Comparison of ENCODE assay signal across 19 cellular contexts in genomic region chr6:1497593-1498105, GRCh38.
A peak's percentile ranks its signal among the peaks of the same experiment; 100 is the strongest.
DNase-seq lines count a peak whose midpoint lies in the region; ATAC-seq and TF ChIP-seq lines count a peak whose summit lies in the region.
"Had no signal": no experiment of that assay in that cellular context is flagged by ENCODE, and none has a peak within 500 bp of the region (broad histone marks: within the 10 kb centered on the region; RNA-seq: fewer than 3 reads in every experiment).

No MANE protein-coding gene starts in this region.

- ATAC-seq in heart left ventricle (peak; percentile 61 to 88 (median 84)), sciatic nerve (no peak), GM19035 (IDR thresholded peaks at IDR 0.05; ENCODE audit: unreplicated experiment) (no peak)
- ATAC-seq: activated CD4-positive, CD25-positive, alpha-beta regulatory T cell treated with anti-CD3 and anti-CD28 coated beads, Interleukin-2, amount 50 U/mL, for 24 hours; activated T-cell treated with anti-CD3 and anti-CD28 coated beads, Interleukin-2, amount 50 U/mL, for 4 hours; natural killer cell treated with Interleukin-12 subunit alpha and Interleukin-12 subunit beta and Interleukin-15 and Interleukin-18, amount 100 ng/mL, for 72 hours had no signal

- H3K27me3 ChIP-seq in heart left ventricle: no peaks in the 10 kb centered on the region
- no peaks in the 10 kb centered on the region for H3K27me3 ChIP-seq in muscle layer of colon (ENCODE audit: control insufficient read depth in 1 of 2, insufficient read depth in 2 of 2, low read length in 2 of 2)
- H3K27me3 ChIP-seq: uterus had no signal

- H3K9ac ChIP-seq in muscle layer of colon (ENCODE audit: low read length): no peak overlapping the region

- H3K27ac ChIP-seq in heart left ventricle (no peak overlapping the region), muscle layer of colon (ENCODE audit: low read depth, low read length) (peak overlapping the region; percentile 83), substantia nigra (ENCODE audit: low read depth, low read length, poor library complexity, severe bottlenecking) (no peak overlapping the region)
- H3K27ac ChIP-seq: uterus had no signal

- no peak for TF ChIP-seq POLR2A in heart left ventricle (IDR thresholded peaks at IDR 0.05)

- intact Hi-C loops in heart left ventricle (cut with DNase I) (no loop called here), sciatic nerve (cut with DNase I) (no loop called here)

- H3K4me3 ChIP-seq in heart left ventricle (no peak overlapping the region), muscle layer of colon (ENCODE audit: low read depth in 1 of 2, low read length in 2 of 2) (no peak overlapping the region)
- H3K4me3 ChIP-seq: uterus had no signal

- H3K36me3 ChIP-seq in heart left ventricle (no peaks in the 10 kb centered on the region), muscle layer of colon (ENCODE audit: insufficient read depth, low read length) (no peaks in the 10 kb centered on the region)
- H3K36me3 ChIP-seq: uterus had no signal

- DNase-seq in NCI-H345 (lab: John Stamatoyannopoulos, UW) (peak; percentile 10), NCI-H345 treated with DMSO at 0.1 percent for 48 hours (lab: John Stamatoyannopoulos, UW; ENCODE audit: unreplicated experiment) (no peak), heart left ventricle (peak in 3 of 5 donors; percentile 30 to 65 (median 38)), substantia nigra (lab: John Stamatoyannopoulos, UW) (peak in 34 of 49 donors; percentile 3 to 86 (median 33)), sciatic nerve (ENCODE audit: low spot score) (no peak)
- no peak for DNase-seq in effector CD4-positive, alpha-beta T cell
- DNase-seq: activated naive CD4-positive, alpha-beta T cell treated with anti-CD3 and anti-CD28 coated beads, Interleukin-2, amount 50 U/mL, for 16 hours; activated T-cell treated with anti-CD3 and anti-CD28 coated beads, Interleukin-2, amount 50 U/mL, for 4 hours; COR-L47; mesenchymal stem cell; NCI-H1092; NCI-H526 treated with DMSO at 0.1 percent for 48 hours; stimulated activated CD8-positive, alpha-beta memory T cell treated with anti-CD3 and anti-CD28 coated beads, Interleukin-4, amount 100 ng/mL, for 48 hours; T1000; uterus had no signal

- H3K4me1 ChIP-seq in heart left ventricle: peaks cover 0 to 4% (median 0%) of the 10 kb centered on the region in 12 donors
- H3K4me1 ChIP-seq in muscle layer of colon (ENCODE audit: insufficient read depth, low read length): peaks cover 40% of the 10 kb centered on the region
- H3K4me1 ChIP-seq: uterus had no signal

- WGBS in heart left ventricle, 4 donors: 43 to 61% (median 58%) methylated on average over 4 to 9 of the region's 9 CpGs

- TF ChIP-seq CTCF in heart left ventricle (IDR thresholded peaks at IDR 0.05): no peak

- H3K9me3 ChIP-seq in heart left ventricle (peaks cover 0 to 10% (median 0%) of the 10 kb centered on the region in 12 donors), muscle layer of colon (ENCODE audit: low read length) (no peaks in the 10 kb centered on the region)
- H3K9me3 ChIP-seq: uterus had no signal

Comparison
In these comparisons a context has a peak if more than half of its experiments do, and no peak if none do; other contexts are left out.
1. DNase-seq: peak in NCI-H345 (single experiment), heart left ventricle (3 of 5) and substantia nigra (34 of 49); none in NCI-H345 treated with DMSO at 0.1 percent for 48 hours (single experiment), sciatic nerve (single experiment) and effector CD4-positive, alpha-beta T cell (single experiment).
2. ATAC-seq: peak in heart left ventricle (4 of 4); none in sciatic nerve (single experiment) and GM19035 (single experiment).